35 cellular contexts compared by ENCODE assay signal in the genomic region with DNA sequence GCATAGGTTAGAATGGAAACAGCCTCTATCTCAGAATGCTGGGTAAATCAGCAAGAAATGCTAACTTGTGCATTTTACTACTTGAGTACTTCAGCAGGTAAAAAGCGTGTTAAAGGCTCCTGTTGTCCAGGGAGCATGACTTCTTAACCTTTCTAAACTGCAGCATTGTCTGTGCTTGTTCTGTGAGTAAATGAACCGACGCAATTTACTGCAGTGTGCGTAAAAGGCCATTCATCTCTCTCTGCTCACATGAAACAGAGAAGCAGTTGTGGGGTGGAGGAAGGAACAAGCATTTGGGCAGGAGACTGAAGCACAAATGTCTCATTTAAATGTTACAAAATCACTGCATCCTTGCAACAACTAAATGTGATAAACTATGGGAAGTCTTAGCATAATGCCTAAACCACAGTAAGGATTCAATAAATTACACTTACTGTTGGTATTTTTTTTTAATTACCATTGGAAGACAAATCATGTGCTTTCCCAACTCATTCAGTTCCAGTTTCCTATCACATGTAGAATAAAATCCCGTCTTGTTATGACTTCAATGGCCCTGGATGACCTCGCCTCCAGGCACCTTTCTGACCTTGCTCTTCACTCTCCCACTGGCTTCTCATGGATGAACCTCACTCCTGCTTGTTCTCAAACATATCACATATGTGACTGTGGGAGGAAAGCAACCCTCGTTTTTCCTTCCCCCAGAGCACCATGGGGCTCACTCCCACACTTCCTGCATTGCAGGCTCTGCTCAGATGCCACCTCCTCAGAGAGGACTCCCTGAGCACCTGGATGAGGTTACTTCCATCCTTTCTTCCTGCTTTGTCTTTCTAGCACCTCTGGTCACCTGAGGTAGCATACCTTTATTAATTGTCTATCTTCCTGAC. TPM values are rescaled to one million over a fixed set of nuclear protein-coding genes. Genes with fewer than 3 reads are reported as not detected.
"Had no signal": no experiment of that assay in that cellular context is flagged by ENCODE, and none has a peak within 500 bp of the region (broad histone marks: within the 10 kb centered on the region; RNA-seq: fewer than 3 reads in every experiment).

No MANE protein-coding gene starts in this region.

- H3K36me3 Mint-ChIP-seq: activated CD4-positive, alpha-beta memory T cell treated with anti-CD3 and anti-CD28 coated beads for 36 hours; activated naive CD4-positive, alpha-beta T cell treated with anti-CD3 and anti-CD28 coated beads, Interleukin-2, amount 50 U/mL, for 24 hours; natural killer cell treated with Interleukin-12 subunit alpha and Interleukin-12 subunit beta and Interleukin-15 and Interleukin-18, amount 100 ng/mL, for 72 hours; type B pancreatic cell had no signal

- H3K9me3 ChIP-seq: heart right ventricle, left ventricle myocardium inferior, ovary, prostate gland had no signal

- ATAC-seq: activated naive CD8-positive, alpha-beta T cell treated with anti-CD3 and anti-CD28 coated beads, Interleukin-2, amount 50 U/mL, for 24 hours; activated T-helper 17 cell treated with anti-CD3 and anti-CD28 coated beads, Interleukin-2, amount 50 U/mL, for 72 hours; esophagus mucosa; heart right ventricle; natural killer cell treated with Interleukin-12 subunit alpha and Interleukin-12 subunit beta and Interleukin-15 and Interleukin-18, amount 100 ng/mL, for 72 hours; sciatic nerve had no signal

- H3K4me1 Mint-ChIP-seq: activated naive CD4-positive, alpha-beta T cell treated with anti-CD3 and anti-CD28 coated beads, Interleukin-2, amount 50 U/mL, for 24 hours; activated naive CD8-positive, alpha-beta T cell treated with anti-CD3 and anti-CD28 coated beads, Interleukin-2, amount 50 U/mL, for 24 hours; activated T-helper 17 cell treated with anti-CD3 and anti-CD28 coated beads, Interleukin-2, amount 50 U/mL, for 72 hours had no signal

- H3K27ac ChIP-seq: heart right ventricle, left ventricle myocardium inferior, ovary, prostate gland, skin epidermis, VCaP had no signal

- H3K36me3 ChIP-seq: left ventricle myocardium inferior, ovary, prostate gland had no signal

- H3K27ac Mint-ChIP-seq: activated CD4-positive, alpha-beta memory T cell treated with anti-CD3 and anti-CD28 coated beads for 36 hours; activated naive CD4-positive, alpha-beta T cell treated with anti-CD3 and anti-CD28 coated beads, Interleukin-2, amount 50 U/mL, for 24 hours; activated naive CD8-positive, alpha-beta T cell treated with anti-CD3 and anti-CD28 coated beads, Interleukin-2, amount 50 U/mL, for 24 hours; activated T-cell treated with anti-CD3 and anti-CD28 coated beads, Interleukin-2, amount 50 U/mL, for 24 hours; activated T-helper 17 cell treated with anti-CD3 and anti-CD28 coated beads, Interleukin-2, amount 50 U/mL, for 72 hours; natural killer cell treated with Interleukin-12 subunit alpha and Interleukin-12 subunit beta and Interleukin-15 and Interleukin-18, amount 100 ng/mL, for 72 hours; stimulated activated naive CD8-positive, alpha-beta T cell treated with anti-CD3 and anti-CD28 coated beads, Interleukin-15, Interleukin-2, amounts not matched to agents 100 ng/mL and 50 ng/mL, for 24 hours; T-helper 1 cell treated with Interleukin-12 subunit alpha and Interleukin-12 subunit beta and Interleukin-4 antibody, amounts not matched to agents 30 μg/mL and 1 μg/mL, for 36 hours; type B pancreatic cell had no signal

- H3K4me1 ChIP-seq: left ventricle myocardium inferior, prostate gland had no signal

- H3K4me3 ChIP-seq: heart right ventricle, left ventricle myocardium inferior, lung, ovary, prostate gland, skin epidermis had no signal

- DNase-seq: activated CD4-positive, alpha-beta memory T cell treated with anti-CD3 and anti-CD28 coated beads for 36 hours; activated CD4-positive, alpha-beta T cell treated with anti-CD3 and anti-CD28 coated beads for 48 hours; activated CD8-positive, alpha-beta memory T cell treated with anti-CD3 and anti-CD28 coated beads, Interleukin-2, amount 50 U/mL, for 48 hours; activated naive CD8-positive, alpha-beta T cell treated with anti-CD3 and anti-CD28 coated beads, Interleukin-2, amount 50 U/mL, for 24 hours; activated T-cell treated with anti-CD3 and anti-CD28 coated beads, Interleukin-2, amount 50 U/mL, for 24 hours; amygdala; caudate nucleus; cortex of kidney; foreskin fibroblast; heart right ventricle; left ventricle myocardium inferior; mesendoderm; ovary; retina; stimulated activated CD4-positive, alpha-beta T cell treated with anti-CD3 and anti-CD28 coated beads, Interleukin-12 subunit alpha, Interleukin-12 subunit beta, amount 100 ng/mL, for 4 hours; stimulated activated CD4-positive, alpha-beta T cell treated with anti-CD3 and anti-CD28 coated beads, Interleukin-4, amount 100 ng/mL, for 1 hour; T-helper 9 cell had no signal

- H3K27me3 ChIP-seq: heart right ventricle, ovary had no signal

- H3K4me3 Mint-ChIP-seq: activated CD4-positive, alpha-beta memory T cell treated with anti-CD3 and anti-CD28 coated beads for 36 hours; activated naive CD4-positive, alpha-beta T cell treated with anti-CD3 and anti-CD28 coated beads, Interleukin-2, amount 50 U/mL, for 24 hours; activated naive CD8-positive, alpha-beta T cell treated with anti-CD3 and anti-CD28 coated beads, Interleukin-2, amount 50 U/mL, for 24 hours; activated T-cell treated with anti-CD3 and anti-CD28 coated beads, Interleukin-2, amount 50 U/mL, for 24 hours; activated T-helper 17 cell treated with anti-CD3 and anti-CD28 coated beads, Interleukin-2, amount 50 U/mL, for 72 hours; natural killer cell treated with Interleukin-12 subunit alpha and Interleukin-12 subunit beta and Interleukin-15 and Interleukin-18, amount 100 ng/mL, for 72 hours; stimulated activated naive CD8-positive, alpha-beta T cell treated with anti-CD3 and anti-CD28 coated beads, Interleukin-15, Interleukin-2, amounts not matched to agents 100 ng/mL and 50 ng/mL, for 24 hours; T-helper 1 cell treated with Interleukin-12 subunit alpha and Interleukin-12 subunit beta and Interleukin-4 antibody, amounts not matched to agents 30 μg/mL and 1 μg/mL, for 36 hours; type B pancreatic cell had no signal

- H3K9me3 Mint-ChIP-seq: activated CD4-positive, alpha-beta memory T cell treated with anti-CD3 and anti-CD28 coated beads for 36 hours; activated naive CD4-positive, alpha-beta T cell treated with anti-CD3 and anti-CD28 coated beads, Interleukin-2, amount 50 U/mL, for 24 hours; activated naive CD8-positive, alpha-beta T cell treated with anti-CD3 and anti-CD28 coated beads, Interleukin-2, amount 50 U/mL, for 24 hours; activated T-cell treated with anti-CD3 and anti-CD28 coated beads, Interleukin-2, amount 50 U/mL, for 24 hours; activated T-helper 17 cell treated with anti-CD3 and anti-CD28 coated beads, Interleukin-2, amount 50 U/mL, for 72 hours; natural killer cell treated with Interleukin-12 subunit alpha and Interleukin-12 subunit beta and Interleukin-15 and Interleukin-18, amount 100 ng/mL, for 72 hours; stimulated activated naive CD8-positive, alpha-beta T cell treated with anti-CD3 and anti-CD28 coated beads, Interleukin-15, Interleukin-2, amounts not matched to agents 100 ng/mL and 50 ng/mL, for 24 hours; T-helper 1 cell treated with Interleukin-12 subunit alpha and Interleukin-12 subunit beta and Interleukin-4 antibody, amounts not matched to agents 30 μg/mL and 1 μg/mL, for 36 hours; type B pancreatic cell had no signal

RNA-seq across cellular contexts. Expression of a gene that starts 21.6 kb away (rescaled TPM):
- total RNA-seq: chondrocyte; endothelial cell of umbilical vein; esophagus mucosa; glomerular endothelial cell; heart right ventricle; kidney epithelial cell; lung; natural killer cell treated with Interleukin-12 subunit alpha and Interleukin-12 subunit beta and Interleukin-15 and Interleukin-18, amount 100 ng/mL, for 72 hours; ovary; sciatic nerve had no signal
- polyA plus RNA-seq: endothelial cell of umbilical vein, ovary had no signal

RNA-seq across cellular contexts. Expression of a gene that starts 28.7 kb away (rescaled TPM):
- total RNA-seq: activated CD4-positive, alpha-beta memory T cell treated with anti-CD3 and anti-CD28 coated beads for 36 hours; activated CD8-positive, alpha-beta memory T cell treated with anti-CD3 and anti-CD28 coated beads for 36 hours; activated T-helper 17 cell treated with anti-CD3 and anti-CD28 coated beads, Interleukin-2, amount 50 U/mL, for 72 hours; chondrocyte; mononuclear cell; natural killer cell treated with Interleukin-12 subunit alpha and Interleukin-12 subunit beta and Interleukin-15 and Interleukin-18, amount 100 ng/mL, for 72 hours had no signal
